1 cellular context compared by ENCODE assay signal in genomic region chr7:4631021-4631663, GRCh38.
TF ChIP-seq lines count a peak whose summit lies in the region.

No MANE protein-coding gene starts in this region.

TF ChIP-seq in endothelial cell of umbilical vein, 7 proteins besides CTCF, POLR2A, EP300 and RAD21 (continued from another document):
- no peak for TF ChIP-seq FOS (IDR thresholded peaks at IDR 0.05; ENCODE audit: borderline replicate concordance, insufficient read depth, low read length)
- no peak for TF ChIP-seq MAX (IDR thresholded peaks at IDR 0.05; ENCODE audit: insufficient read depth, insufficient read length)
- TF ChIP-seq EZH2 (IDR thresholded peaks at IDR 0.05; ENCODE audit: borderline replicate concordance, low read depth, low read length, severe bottlenecking): no peak
- TF ChIP-seq POLR2AphosphoS5 (IDR thresholded peaks at IDR 0.05; ENCODE audit: insufficient read depth, low read depth, low read length): no peak
TF ChIP-seq in endothelial cell of umbilical vein: peak in this region for 0.
